10 cellular contexts compared by ENCODE assay signal in genomic region chr19:30029721-30030510, GRCh38.
DNase-seq lines count a peak whose midpoint lies in the region; ATAC-seq lines count a peak whose summit lies in the region.
"Had no signal": no experiment of that assay in that cellular context is flagged by ENCODE, and none has a peak within 500 bp of the region (broad histone marks: within the 10 kb centered on the region; RNA-seq: fewer than 3 reads in every experiment).

No MANE protein-coding gene starts in this region.

- no peak overlapping the region for H3K9ac ChIP-seq in adipocyte (ENCODE audit: low read length)
- H3K9ac ChIP-seq: BLaER1 treated with 17β-estradiol and CSF1 and Interleukin-3, amounts not matched to agents 10 nM and 100 nM had no signal

- H3K4me1 Mint-ChIP-seq in activated CD4-positive, alpha-beta T cell treated with anti-CD3 and anti-CD28 coated beads, Interleukin-2, amount 10 ng/mL, durations not matched to agents 7 days and 5 days, result peaks cover 20% of the 10 kb centered on the region

- CTCF ChIA-PET in activated CD4-positive, alpha-beta T cell treated with anti-CD3 and anti-CD28 coated beads, Interleukin-2, amount 10 ng/mL, durations not matched to agents 7 days and 5 days (lab: Charles Lee), result interaction anchor here (0.6 to 0.8 kb wide), 2 partner anchors 10 to 299 kb away, joined by 3 to 4 read pairs; no protein-coding TSS in a partner anchor

- no peaks in the 10 kb centered on the region for H3K79me2 ChIP-seq in ACC112 (ENCODE audit: control insufficient read depth, insufficient read depth, low read length, unreplicated experiment)

- DNase-seq in adipocyte (ENCODE audit: low read depth) (peak; percentile 76), NCI-H2227 treated with DMSO at 0.1 percent for 48 hours (lab: John Stamatoyannopoulos, UW) (no peak), SHP77 treated with DMSO at 0.1 percent for 48 hours (lab: John Stamatoyannopoulos, UW) (no peak), posterior cingulate gyrus (no peak)
- DNase-seq in activated CD4-positive, alpha-beta T cell treated with anti-CD3 and anti-CD28 coated beads, Interleukin-2, amount 10 ng/mL, durations not matched to agents 7 days and 5 days, result no peak
- DNase-seq: activated CD4-positive, alpha-beta T cell treated with anti-CD3 and anti-CD28 coated beads for 48 hours had no signal

- peak; percentile 71 for ATAC-seq in GM19455 (IDR thresholded peaks at IDR 0.05; ENCODE audit: unreplicated experiment)
- peak; percentile 54 for ATAC-seq in HG03280 (IDR thresholded peaks at IDR 0.05; ENCODE audit: unreplicated experiment)

- POLR2A ChIA-PET in activated CD4-positive, alpha-beta T cell treated with anti-CD3 and anti-CD28 coated beads, Interleukin-2, amount 10 ng/mL, durations not matched to agents 7 days and 5 days (lab: Charles Lee), result no interaction called here

- H3K4me3 ChIP-seq in ACC112 (ENCODE audit: low read depth, low read length), result no peak overlapping the region
- no peak overlapping the region for H3K4me3 ChIP-seq in adipocyte (ENCODE audit: low read length)
- H3K4me3 ChIP-seq: BLaER1 treated with 17β-estradiol and CSF1 and Interleukin-3, amounts not matched to agents 10 nM and 100 nM had no signal

- H2AFZ ChIP-seq in ACC112 (ENCODE audit: low read length, unreplicated experiment), result no peak overlapping the region

- H3K27me3 Mint-ChIP-seq in activated CD4-positive, alpha-beta T cell treated with anti-CD3 and anti-CD28 coated beads, Interleukin-2, amount 10 ng/mL, durations not matched to agents 7 days and 5 days, result no peaks in the 10 kb centered on the region

- peaks cover 58% of the 10 kb centered on the region for H3K36me3 Mint-ChIP-seq in activated CD4-positive, alpha-beta T cell treated with anti-CD3 and anti-CD28 coated beads, Interleukin-2, amount 10 ng/mL, durations not matched to agents 7 days and 5 days (ENCODE audit: low read depth)

- no peaks in the 10 kb centered on the region for H3K9me3 ChIP-seq in adipocyte (ENCODE audit: control insufficient read depth, low read length)

- peaks cover 7% of the 10 kb centered on the region for H3K4me1 ChIP-seq in ACC112 (ENCODE audit: control insufficient read depth, insufficient read depth, low read length, unreplicated experiment)
- no peaks in the 10 kb centered on the region for H3K4me1 ChIP-seq in adipocyte (ENCODE audit: control insufficient read depth, insufficient read depth, low read length)

- no peak overlapping the region for H3K27ac Mint-ChIP-seq in activated CD4-positive, alpha-beta T cell treated with anti-CD3 and anti-CD28 coated beads, Interleukin-2, amount 10 ng/mL, durations not matched to agents 7 days and 5 days

- H3K9me3 Mint-ChIP-seq in activated CD4-positive, alpha-beta T cell treated with anti-CD3 and anti-CD28 coated beads, Interleukin-2, amount 10 ng/mL, durations not matched to agents 7 days and 5 days, result peaks cover 27% of the 10 kb centered on the region

- H3K27me3 ChIP-seq in ACC112 (ENCODE audit: insufficient read depth, low read length) (no peaks in the 10 kb centered on the region), adipocyte (replicated peaks; ENCODE audit: control insufficient read depth, insufficient read depth, low read length) (no peaks in the 10 kb centered on the region)
- H3K27me3 ChIP-seq: BLaER1 treated with 17β-estradiol and CSF1 and Interleukin-3, amounts not matched to agents 10 nM and 100 nM had no signal

- H3K4me3 Mint-ChIP-seq in activated CD4-positive, alpha-beta T cell treated with anti-CD3 and anti-CD28 coated beads, Interleukin-2, amount 10 ng/mL, durations not matched to agents 7 days and 5 days, result no peak overlapping the region

- intact Hi-C loops in posterior cingulate gyrus (cut with DNase I), result no loop called here

- peak overlapping the region; percentile 71 for H3K27ac ChIP-seq in ACC112 (ENCODE audit: low read depth, low read length)
- H3K27ac ChIP-seq: BLaER1 treated with 17β-estradiol and CSF1 and Interleukin-3, amounts not matched to agents 10 nM and 100 nM had no signal

- H3K36me3 ChIP-seq in ACC112 (ENCODE audit: insufficient read depth, low read length) (peaks cover 17% of the 10 kb centered on the region), adipocyte (ENCODE audit: control insufficient read depth, insufficient read depth, low read length, severe bottlenecking) (peaks cover 13% of the 10 kb centered on the region)
